15 cellular contexts compared by ENCODE assay signal in genomic region chr2:203062126-203062525, GRCh38.
"Had no signal": no experiment of that assay in that cellular context is flagged by ENCODE, and none has a peak within 500 bp of the region (broad histone marks: within the 10 kb centered on the region; RNA-seq: fewer than 3 reads in every experiment).

No MANE protein-coding gene starts in this region.

- DNase-seq: activated CD4-positive, alpha-beta T cell treated with anti-CD3 and anti-CD28 coated beads, Interleukin-2, amount 50 U/mL, for 48 hours; activated CD4-positive, CD25-positive, alpha-beta regulatory T cell treated with anti-CD3 and anti-CD28 coated beads, Interleukin-2, amount 50 U/mL, for 72 hours; activated gamma-delta T cell; activated naive CD8-positive, alpha-beta T cell treated with anti-CD3 and anti-CD28 coated beads for 36 hours; activated T-cell treated with anti-CD3 and anti-CD28 coated beads, Interleukin-2, amount 50 U/mL, for 4 hours; anterior cingulate cortex; esophagus squamous epithelium; heart left ventricle; left ventricle myocardium superior; posterior cingulate gyrus; right cardiac atrium; thyroid gland had no signal

- H3K4me3 ChIP-seq: esophagus squamous epithelium, heart left ventricle, thyroid gland had no signal

- H3K9me3 Mint-ChIP-seq: activated T-cell treated with anti-CD3 and anti-CD28 coated beads, Interleukin-2, amount 50 U/mL, for 4 hours; stimulated activated effector memory CD8-positive, alpha-beta T cell treated with anti-CD3 and anti-CD28 coated beads, Interleukin-12 subunit alpha, Interleukin-12 subunit beta, amount 100 ng/mL, for 72 hours; T-helper 2 cell treated with Interferon-gamma antibody and Interleukin-4, amounts not matched to agents 5 μg/mL and 100 μg/mL, for 36 hours had no signal

- H3K27me3 ChIP-seq: esophagus squamous epithelium, heart left ventricle, thyroid gland had no signal

- H3K9me3 ChIP-seq: esophagus squamous epithelium, heart left ventricle, thyroid gland had no signal

- H3K27ac ChIP-seq: esophagus squamous epithelium, heart left ventricle, thyroid gland had no signal

- ATAC-seq: activated T-cell treated with anti-CD3 and anti-CD28 coated beads, Interleukin-2, amount 50 U/mL, for 4 hours; heart left ventricle; left ventricle myocardium superior; right cardiac atrium; stimulated activated effector memory CD8-positive, alpha-beta T cell treated with anti-CD3 and anti-CD28 coated beads, Interleukin-12 subunit alpha, Interleukin-12 subunit beta, amount 100 ng/mL, for 72 hours had no signal

- H3K4me1 ChIP-seq: esophagus squamous epithelium, heart left ventricle, thyroid gland had no signal

- H3K27me3 Mint-ChIP-seq: activated naive CD8-positive, alpha-beta T cell treated with anti-CD3 and anti-CD28 coated beads for 36 hours had no signal

- H3K4me1 Mint-ChIP-seq: stimulated activated effector memory CD8-positive, alpha-beta T cell treated with anti-CD3 and anti-CD28 coated beads, Interleukin-12 subunit alpha, Interleukin-12 subunit beta, amount 100 ng/mL, for 72 hours had no signal

- H3K27ac Mint-ChIP-seq: activated naive CD8-positive, alpha-beta T cell treated with anti-CD3 and anti-CD28 coated beads for 36 hours; stimulated activated effector memory CD8-positive, alpha-beta T cell treated with anti-CD3 and anti-CD28 coated beads, Interleukin-12 subunit alpha, Interleukin-12 subunit beta, amount 100 ng/mL, for 72 hours; T-helper 2 cell treated with Interferon-gamma antibody and Interleukin-4, amounts not matched to agents 5 μg/mL and 100 μg/mL, for 36 hours had no signal

- H3K4me3 Mint-ChIP-seq: activated naive CD8-positive, alpha-beta T cell treated with anti-CD3 and anti-CD28 coated beads for 36 hours; activated T-cell treated with anti-CD3 and anti-CD28 coated beads, Interleukin-2, amount 50 U/mL, for 4 hours; stimulated activated effector memory CD8-positive, alpha-beta T cell treated with anti-CD3 and anti-CD28 coated beads, Interleukin-12 subunit alpha, Interleukin-12 subunit beta, amount 100 ng/mL, for 72 hours; T-helper 2 cell treated with Interferon-gamma antibody and Interleukin-4, amounts not matched to agents 5 μg/mL and 100 μg/mL, for 36 hours had no signal

- FAIRE-seq: bronchial epithelial cell had no signal
